1 cellular context compared by ENCODE assay signal in the genomic region with DNA sequence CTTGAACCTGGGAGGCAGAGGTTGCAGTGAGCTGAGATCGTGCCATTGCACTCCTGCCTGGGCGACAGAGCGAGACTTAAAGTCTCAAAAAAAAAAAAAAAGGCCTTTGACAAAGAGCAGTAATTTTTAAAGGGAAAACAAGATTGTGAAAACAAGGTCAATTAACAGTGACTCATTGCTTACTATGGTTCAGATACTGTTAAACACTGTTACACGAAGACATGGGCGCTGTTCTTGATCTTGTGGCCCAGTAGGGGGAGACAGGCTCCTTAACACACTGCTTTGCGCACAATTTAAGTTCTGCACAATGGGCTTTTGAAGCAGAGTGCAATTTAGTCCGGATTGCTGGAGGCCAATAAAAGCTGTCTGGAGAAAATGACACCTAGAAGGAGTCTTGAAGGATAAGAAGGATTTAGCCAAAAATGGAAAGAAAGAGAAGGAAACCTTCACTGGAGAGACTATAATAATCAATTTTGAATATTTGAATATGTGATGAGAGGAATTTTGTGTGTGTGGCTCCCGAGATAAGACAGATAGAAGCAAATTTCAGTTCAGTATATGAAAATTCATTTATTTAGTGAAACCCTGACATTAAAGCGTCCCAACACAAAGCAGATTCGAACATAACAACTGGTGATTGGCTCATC.
TF ChIP-seq lines count a peak whose summit lies in the region.

No MANE protein-coding gene starts in this region.

TF ChIP-seq in K562, 482 proteins besides CTCF, POLR2A, EP300 and RAD21 (continued from another document and continues in another):
- TF ChIP-seq, protein P1, sequence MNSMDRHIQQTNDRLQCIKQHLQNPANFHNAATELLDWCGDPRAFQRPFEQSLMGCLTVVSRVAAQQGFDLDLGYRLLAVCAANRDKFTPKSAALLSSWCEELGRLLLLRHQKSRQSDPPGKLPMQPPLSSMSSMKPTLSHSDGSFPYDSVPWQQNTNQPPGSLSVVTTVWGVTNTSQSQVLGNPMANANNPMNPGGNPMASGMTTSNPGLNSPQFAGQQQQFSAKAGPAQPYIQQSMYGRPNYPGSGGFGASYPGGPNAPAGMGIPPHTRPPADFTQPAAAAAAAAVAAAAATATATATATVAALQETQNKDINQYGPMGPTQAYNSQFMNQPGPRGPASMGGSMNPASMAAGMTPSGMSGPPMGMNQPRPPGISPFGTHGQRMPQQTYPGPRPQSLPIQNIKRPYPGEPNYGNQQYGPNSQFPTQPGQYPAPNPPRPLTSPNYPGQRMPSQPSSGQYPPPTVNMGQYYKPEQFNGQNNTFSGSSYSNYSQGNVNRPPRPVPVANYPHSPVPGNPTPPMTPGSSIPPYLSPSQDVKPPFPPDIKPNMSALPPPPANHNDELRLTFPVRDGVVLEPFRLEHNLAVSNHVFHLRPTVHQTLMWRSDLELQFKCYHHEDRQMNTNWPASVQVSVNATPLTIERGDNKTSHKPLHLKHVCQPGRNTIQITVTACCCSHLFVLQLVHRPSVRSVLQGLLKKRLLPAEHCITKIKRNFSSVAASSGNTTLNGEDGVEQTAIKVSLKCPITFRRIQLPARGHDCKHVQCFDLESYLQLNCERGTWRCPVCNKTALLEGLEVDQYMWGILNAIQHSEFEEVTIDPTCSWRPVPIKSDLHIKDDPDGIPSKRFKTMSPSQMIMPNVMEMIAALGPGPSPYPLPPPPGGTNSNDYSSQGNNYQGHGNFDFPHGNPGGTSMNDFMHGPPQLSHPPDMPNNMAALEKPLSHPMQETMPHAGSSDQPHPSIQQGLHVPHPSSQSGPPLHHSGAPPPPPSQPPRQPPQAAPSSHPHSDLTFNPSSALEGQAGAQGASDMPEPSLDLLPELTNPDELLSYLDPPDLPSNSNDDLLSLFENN (IDR thresholded peaks at IDR 0.05; ENCODE audit: low read depth in 2 of 2, low read length in 2 of 2): no peak
- TF ChIP-seq, protein P2, sequence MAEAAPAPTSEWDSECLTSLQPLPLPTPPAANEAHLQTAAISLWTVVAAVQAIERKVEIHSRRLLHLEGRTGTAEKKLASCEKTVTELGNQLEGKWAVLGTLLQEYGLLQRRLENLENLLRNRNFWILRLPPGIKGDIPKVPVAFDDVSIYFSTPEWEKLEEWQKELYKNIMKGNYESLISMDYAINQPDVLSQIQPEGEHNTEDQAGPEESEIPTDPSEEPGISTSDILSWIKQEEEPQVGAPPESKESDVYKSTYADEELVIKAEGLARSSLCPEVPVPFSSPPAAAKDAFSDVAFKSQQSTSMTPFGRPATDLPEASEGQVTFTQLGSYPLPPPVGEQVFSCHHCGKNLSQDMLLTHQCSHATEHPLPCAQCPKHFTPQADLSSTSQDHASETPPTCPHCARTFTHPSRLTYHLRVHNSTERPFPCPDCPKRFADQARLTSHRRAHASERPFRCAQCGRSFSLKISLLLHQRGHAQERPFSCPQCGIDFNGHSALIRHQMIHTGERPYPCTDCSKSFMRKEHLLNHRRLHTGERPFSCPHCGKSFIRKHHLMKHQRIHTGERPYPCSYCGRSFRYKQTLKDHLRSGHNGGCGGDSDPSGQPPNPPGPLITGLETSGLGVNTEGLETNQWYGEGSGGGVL (CRISPR knock-in tag; IDR thresholded peaks at IDR 0.05): no peak
- TF ChIP-seq, protein P3, sequence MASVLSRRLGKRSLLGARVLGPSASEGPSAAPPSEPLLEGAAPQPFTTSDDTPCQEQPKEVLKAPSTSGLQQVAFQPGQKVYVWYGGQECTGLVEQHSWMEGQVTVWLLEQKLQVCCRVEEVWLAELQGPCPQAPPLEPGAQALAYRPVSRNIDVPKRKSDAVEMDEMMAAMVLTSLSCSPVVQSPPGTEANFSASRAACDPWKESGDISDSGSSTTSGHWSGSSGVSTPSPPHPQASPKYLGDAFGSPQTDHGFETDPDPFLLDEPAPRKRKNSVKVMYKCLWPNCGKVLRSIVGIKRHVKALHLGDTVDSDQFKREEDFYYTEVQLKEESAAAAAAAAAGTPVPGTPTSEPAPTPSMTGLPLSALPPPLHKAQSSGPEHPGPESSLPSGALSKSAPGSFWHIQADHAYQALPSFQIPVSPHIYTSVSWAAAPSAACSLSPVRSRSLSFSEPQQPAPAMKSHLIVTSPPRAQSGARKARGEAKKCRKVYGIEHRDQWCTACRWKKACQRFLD (CRISPR knock-in tag; IDR thresholded peaks at IDR 0.05): no peak
- TF ChIP-seq, protein P4, sequence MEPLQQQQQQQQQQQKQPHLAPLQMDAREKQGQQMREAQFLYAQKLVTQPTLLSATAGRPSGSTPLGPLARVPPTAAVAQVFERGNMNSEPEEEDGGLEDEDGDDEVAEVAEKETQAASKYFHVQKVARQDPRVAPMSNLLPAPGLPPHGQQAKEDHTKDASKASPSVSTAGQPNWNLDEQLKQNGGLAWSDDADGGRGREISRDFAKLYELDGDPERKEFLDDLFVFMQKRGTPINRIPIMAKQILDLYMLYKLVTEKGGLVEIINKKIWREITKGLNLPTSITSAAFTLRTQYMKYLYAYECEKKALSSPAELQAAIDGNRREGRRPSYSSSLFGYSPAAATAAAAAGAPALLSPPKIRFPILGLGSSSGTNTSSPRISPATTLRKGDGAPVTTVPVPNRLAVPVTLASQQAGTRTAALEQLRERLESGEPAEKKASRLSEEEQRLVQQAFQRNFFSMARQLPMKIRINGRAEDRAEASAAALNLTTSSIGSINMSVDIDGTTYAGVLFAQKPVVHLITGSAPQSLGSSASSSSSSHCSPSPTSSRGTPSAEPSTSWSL (CRISPR knock-in tag; IDR thresholded peaks at IDR 0.05; ENCODE audit: borderline replicate concordance): no peak
- no peak for TF ChIP-seq ZNF696 (CRISPR knock-in tag; conservative IDR thresholded peaks at IDR 0.05)
- TF ChIP-seq, protein P5, sequence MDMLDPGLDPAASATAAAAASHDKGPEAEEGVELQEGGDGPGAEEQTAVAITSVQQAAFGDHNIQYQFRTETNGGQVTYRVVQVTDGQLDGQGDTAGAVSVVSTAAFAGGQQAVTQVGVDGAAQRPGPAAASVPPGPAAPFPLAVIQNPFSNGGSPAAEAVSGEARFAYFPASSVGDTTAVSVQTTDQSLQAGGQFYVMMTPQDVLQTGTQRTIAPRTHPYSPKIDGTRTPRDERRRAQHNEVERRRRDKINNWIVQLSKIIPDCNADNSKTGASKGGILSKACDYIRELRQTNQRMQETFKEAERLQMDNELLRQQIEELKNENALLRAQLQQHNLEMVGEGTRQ (CRISPR knock-in tag; IDR thresholded peaks at IDR 0.05): no peak
- TF ChIP-seq SAP30 (IDR thresholded peaks at IDR 0.05; ENCODE audit: borderline replicate concordance, insufficient read depth, low read depth, low read length, poor library complexity, severe bottlenecking): no peak
- TF ChIP-seq NR1H2 (CRISPR knock-in tag; IDR thresholded peaks at IDR 0.05): no peak
- no peak for TF ChIP-seq PPARD (CRISPR knock-in tag; IDR thresholded peaks at IDR 0.05)
- TF ChIP-seq, protein P6, sequence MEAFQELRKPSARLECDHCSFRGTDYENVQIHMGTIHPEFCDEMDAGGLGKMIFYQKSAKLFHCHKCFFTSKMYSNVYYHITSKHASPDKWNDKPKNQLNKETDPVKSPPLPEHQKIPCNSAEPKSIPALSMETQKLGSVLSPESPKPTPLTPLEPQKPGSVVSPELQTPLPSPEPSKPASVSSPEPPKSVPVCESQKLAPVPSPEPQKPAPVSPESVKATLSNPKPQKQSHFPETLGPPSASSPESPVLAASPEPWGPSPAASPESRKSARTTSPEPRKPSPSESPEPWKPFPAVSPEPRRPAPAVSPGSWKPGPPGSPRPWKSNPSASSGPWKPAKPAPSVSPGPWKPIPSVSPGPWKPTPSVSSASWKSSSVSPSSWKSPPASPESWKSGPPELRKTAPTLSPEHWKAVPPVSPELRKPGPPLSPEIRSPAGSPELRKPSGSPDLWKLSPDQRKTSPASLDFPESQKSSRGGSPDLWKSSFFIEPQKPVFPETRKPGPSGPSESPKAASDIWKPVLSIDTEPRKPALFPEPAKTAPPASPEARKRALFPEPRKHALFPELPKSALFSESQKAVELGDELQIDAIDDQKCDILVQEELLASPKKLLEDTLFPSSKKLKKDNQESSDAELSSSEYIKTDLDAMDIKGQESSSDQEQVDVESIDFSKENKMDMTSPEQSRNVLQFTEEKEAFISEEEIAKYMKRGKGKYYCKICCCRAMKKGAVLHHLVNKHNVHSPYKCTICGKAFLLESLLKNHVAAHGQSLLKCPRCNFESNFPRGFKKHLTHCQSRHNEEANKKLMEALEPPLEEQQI (IDR thresholded peaks at IDR 0.05): no peak
- TF ChIP-seq TRIM28 (IDR thresholded peaks at IDR 0.05): no peak
- peak; percentile 51; the same call in 1 of the 2 replicates for TF ChIP-seq ATF7 (IDR thresholded peaks at IDR 0.05)
- no peak for TF ChIP-seq HDAC3 (IDR thresholded peaks at IDR 0.05; ENCODE audit: borderline replicate concordance, partially characterized antibody)
- TF ChIP-seq, protein P7, sequence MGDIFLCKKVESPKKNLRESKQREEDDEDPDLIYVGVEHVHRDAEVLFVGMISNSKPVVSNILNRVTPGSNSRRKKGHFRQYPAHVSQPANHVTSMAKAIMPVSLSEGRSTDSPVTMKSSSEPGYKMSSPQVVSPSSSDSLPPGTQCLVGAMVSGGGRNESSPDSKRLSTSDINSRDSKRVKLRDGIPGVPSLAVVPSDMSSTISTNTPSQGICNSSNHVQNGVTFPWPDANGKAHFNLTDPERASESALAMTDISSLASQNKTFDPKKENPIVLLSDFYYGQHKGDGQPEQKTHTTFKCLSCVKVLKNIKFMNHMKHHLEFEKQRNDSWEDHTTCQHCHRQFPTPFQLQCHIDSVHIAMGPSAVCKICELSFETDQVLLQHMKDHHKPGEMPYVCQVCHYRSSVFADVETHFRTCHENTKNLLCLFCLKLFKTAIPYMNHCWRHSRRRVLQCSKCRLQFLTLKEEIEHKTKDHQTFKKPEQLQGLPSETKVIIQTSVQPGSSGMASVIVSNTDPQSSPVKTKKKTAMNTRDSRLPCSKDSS (IDR thresholded peaks at IDR 0.05; ENCODE audit: low read depth, partially characterized antibody): no peak
- TF ChIP-seq, protein P8, sequence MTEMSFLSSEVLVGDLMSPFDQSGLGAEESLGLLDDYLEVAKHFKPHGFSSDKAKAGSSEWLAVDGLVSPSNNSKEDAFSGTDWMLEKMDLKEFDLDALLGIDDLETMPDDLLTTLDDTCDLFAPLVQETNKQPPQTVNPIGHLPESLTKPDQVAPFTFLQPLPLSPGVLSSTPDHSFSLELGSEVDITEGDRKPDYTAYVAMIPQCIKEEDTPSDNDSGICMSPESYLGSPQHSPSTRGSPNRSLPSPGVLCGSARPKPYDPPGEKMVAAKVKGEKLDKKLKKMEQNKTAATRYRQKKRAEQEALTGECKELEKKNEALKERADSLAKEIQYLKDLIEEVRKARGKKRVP (CRISPR knock-in tag; IDR thresholded peaks at IDR 0.05): no peak
- no peak for TF ChIP-seq ZNF175 (CRISPR knock-in tag; IDR thresholded peaks at IDR 0.05; ENCODE audit: low read depth)
- TF ChIP-seq, protein P9, sequence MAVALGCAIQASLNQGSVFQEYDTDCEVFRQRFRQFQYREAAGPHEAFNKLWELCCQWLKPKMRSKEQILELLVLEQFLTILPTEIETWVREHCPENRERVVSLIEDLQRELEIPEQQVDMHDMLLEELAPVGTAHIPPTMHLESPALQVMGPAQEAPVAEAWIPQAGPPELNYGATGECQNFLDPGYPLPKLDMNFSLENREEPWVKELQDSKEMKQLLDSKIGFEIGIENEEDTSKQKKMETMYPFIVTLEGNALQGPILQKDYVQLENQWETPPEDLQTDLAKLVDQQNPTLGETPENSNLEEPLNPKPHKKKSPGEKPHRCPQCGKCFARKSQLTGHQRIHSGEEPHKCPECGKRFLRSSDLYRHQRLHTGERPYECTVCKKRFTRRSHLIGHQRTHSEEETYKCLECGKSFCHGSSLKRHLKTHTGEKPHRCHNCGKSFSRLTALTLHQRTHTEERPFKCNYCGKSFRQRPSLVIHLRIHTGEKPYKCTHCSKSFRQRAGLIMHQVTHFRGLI (CRISPR knock-in tag; IDR thresholded peaks at IDR 0.05): no peak
- no peak for TF ChIP-seq ZNF584 (CRISPR knock-in tag; IDR thresholded peaks at IDR 0.05; ENCODE audit: low read depth)
- no peak for TF ChIP-seq RBM25 (IDR thresholded peaks at IDR 0.05; ENCODE audit: low read depth, low read length, severe bottlenecking)
- TF ChIP-seq NRF1 (conservative IDR thresholded peaks at IDR 0.05 in 1 of 2, IDR thresholded peaks at IDR 0.05 in 1 of 2): 0 out of 4 replicates have a peak, but pooled peaks of 1 of the 2 experiments have one; percentile 15
- TF ChIP-seq, protein P10, sequence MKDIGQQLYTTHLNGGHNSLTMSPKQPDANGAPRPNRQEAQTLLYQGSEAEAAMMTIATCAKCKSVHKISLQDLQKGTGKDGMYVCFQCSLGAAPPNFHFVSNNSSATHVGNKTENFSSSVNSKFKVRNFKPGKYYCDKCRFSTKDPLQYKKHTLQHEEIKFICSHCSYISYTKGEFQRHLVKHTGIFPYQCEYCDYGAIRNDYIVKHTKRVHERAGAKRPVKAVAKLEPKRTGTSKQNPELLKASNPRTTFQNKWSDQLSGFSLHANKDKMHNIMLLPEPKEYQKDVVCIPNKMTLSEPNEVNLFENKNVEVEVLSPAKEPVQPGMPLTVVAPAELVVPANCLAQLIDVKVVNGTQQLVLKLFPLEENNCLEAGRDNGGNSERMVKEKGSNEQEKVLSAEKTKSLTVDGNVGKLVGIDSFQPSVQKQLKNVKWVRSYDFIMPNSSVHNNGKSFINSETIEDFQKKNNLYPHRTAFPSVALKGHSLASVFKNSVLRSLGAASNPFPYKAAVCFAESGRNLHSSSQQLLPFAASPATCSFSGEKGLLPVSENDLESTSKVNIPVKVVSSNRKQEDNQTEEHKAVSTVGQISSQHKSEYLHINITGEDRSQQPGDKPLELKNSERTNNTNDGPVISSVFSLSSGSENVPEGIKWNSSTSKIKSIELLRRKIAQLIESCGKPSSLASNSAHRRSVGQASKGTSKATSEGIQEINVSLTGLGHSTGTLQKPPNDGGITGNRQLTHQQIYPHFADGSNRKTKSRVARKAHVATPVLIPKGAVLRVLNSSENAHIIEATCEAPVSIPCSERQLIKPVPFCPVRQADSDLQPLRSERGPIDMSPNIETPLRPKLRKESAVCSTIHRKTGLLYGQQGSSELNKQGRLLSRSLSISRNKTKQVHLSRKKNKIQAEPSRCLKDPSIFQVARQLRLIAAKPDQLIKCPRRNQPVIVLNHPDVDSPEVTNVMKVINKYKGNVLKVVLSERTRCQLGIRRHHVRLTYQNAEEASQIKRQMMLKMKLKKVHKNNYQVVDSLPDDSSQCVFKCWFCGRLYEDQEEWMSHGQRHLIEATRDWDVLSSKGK (CRISPR knock-in tag; IDR thresholded peaks at IDR 0.05): no peak
- TF ChIP-seq HNRNPUL1 (IDR thresholded peaks at IDR 0.05; ENCODE audit: low read length): no peak
- no peak for TF ChIP-seq CCAR2 (IDR thresholded peaks at IDR 0.05; ENCODE audit: low read depth, low read length)
- TF ChIP-seq ELF1 (tag; IDR thresholded peaks at IDR 0.05): no peak
- no peak for TF ChIP-seq SIN3A (IDR thresholded peaks at IDR 0.05; ENCODE audit: borderline replicate concordance in 2 of 2, control insufficient read depth in 1 of 2, low read depth in 2 of 2, low read length in 2 of 2)
- TF ChIP-seq LCOR (CRISPR knock-in tag; IDR thresholded peaks at IDR 0.05): no peak
- TF ChIP-seq SRSF1 (IDR thresholded peaks at IDR 0.05; ENCODE audit: low read depth, low read length): no peak
- TF ChIP-seq FOXJ3 (CRISPR knock-in tag; IDR thresholded peaks at IDR 0.05): no peak
- 0 out of 4 replicates have a peak, but pooled peaks of 1 of the 2 experiments have one; percentile 59 for TF ChIP-seq TEAD1 (CRISPR knock-in tag; IDR thresholded peaks at IDR 0.05)
- no peak for TF ChIP-seq ILF3 (IDR thresholded peaks at IDR 0.05; ENCODE audit: borderline replicate concordance)
- TF ChIP-seq PHB (CRISPR knock-in tag; IDR thresholded peaks at IDR 0.05): no peak
- peak; percentile 78; the same call in 1 of the 2 replicates for TF ChIP-seq ZNF668 (CRISPR knock-in tag; IDR thresholded peaks at IDR 0.05)
- no peak for TF ChIP-seq TEAD2 (tag; IDR thresholded peaks at IDR 0.05)
- TF ChIP-seq CBX2 (IDR thresholded peaks at IDR 0.05; ENCODE audit: insufficient read depth, low read length, poor library complexity, severe bottlenecking): no peak
- no peak for TF ChIP-seq ATF1 (CRISPR knock-in tag; IDR thresholded peaks at IDR 0.05)
- peak; percentile 32; the same call in 1 of the 2 replicates for TF ChIP-seq ATF1 (tag; IDR thresholded peaks at IDR 0.05)
- no peak for TF ChIP-seq ZNF224 (CRISPR knock-in tag; IDR thresholded peaks at IDR 0.05)
